In genomic region chr14:79011091-79011919, GRCh38 we compare ENCODE assay signal across 8 cellular contexts.
A peak's percentile ranks its signal among the peaks of the same experiment; 100 is the strongest.
DNase-seq lines count a peak whose midpoint lies in the region; ATAC-seq, FAIRE-seq and TF ChIP-seq lines count a peak whose summit lies in the region.

No MANE protein-coding gene starts in this region.

- H3K27me3 ChIP-seq in skeletal muscle satellite cell (ENCODE audit: control insufficient read depth, insufficient read depth, low read length), result no peaks in the 10 kb centered on the region

- H3K4me2 ChIP-seq in skeletal muscle satellite cell (ENCODE audit: low read length), result peak overlapping the region; percentile 71

- H3K36me3 ChIP-seq in skeletal muscle satellite cell (ENCODE audit: insufficient read depth, low read length), result no peaks in the 10 kb centered on the region

- peak; percentile 39 for TF ChIP-seq CTCF in D721Med (IDR thresholded peaks at IDR 0.05; ENCODE audit: insufficient read depth, missing control alignments)
- peak; percentile 36 for TF ChIP-seq CTCF in fibroblast of pulmonary artery (IDR thresholded peaks at IDR 0.05; ENCODE audit: low read length, missing control alignments)

- ATAC-seq in HG03460 (IDR thresholded peaks at IDR 0.05; ENCODE audit: unreplicated experiment), result no peak

- peak; percentile 83 for FAIRE-seq in D721Med (lab: Jason Lieb, UNC)

- H3K9me3 ChIP-seq in skeletal muscle satellite cell (replicated peaks; ENCODE audit: low read length), result no peaks in the 10 kb centered on the region

- H3K9ac ChIP-seq in skeletal muscle satellite cell (ENCODE audit: low read depth, low read length), result peak overlapping the region; percentile 58

- peaks cover 14% of the 10 kb centered on the region for H3K4me1 ChIP-seq in skeletal muscle satellite cell (ENCODE audit: control insufficient read depth, insufficient read depth, low read length)

- H3K4me3 ChIP-seq in fibroblast of pulmonary artery (replicated peaks; ENCODE audit: low read depth, low read length) (no peak overlapping the region), skeletal muscle satellite cell (ENCODE audit: low read length) (peak overlapping the region; percentile 48)

- DNase-seq in D721Med (ENCODE audit: insufficient read length, low spot score) (no peak), HPDE6-E6E7 (ENCODE audit: extremely low spot score) (peak; percentile 57), RKO (ENCODE audit: low spot score) (peak; percentile 72), fibroblast of pulmonary artery (ENCODE audit: low read depth) (peak; percentile 64), T-helper 9 cell (no peak)
- DNase-seq in stimulated activated naive CD4-positive, alpha-beta T cell (lab: John Stamatoyannopoulos, UW), result no peak

Comparison
In these comparisons a context has a peak if more than half of its experiments do, and no peak if none do; other contexts are left out.
1. DNase-seq: peak in HPDE6-E6E7 (single experiment), RKO (single experiment) and fibroblast of pulmonary artery (single experiment); none in D721Med (single experiment), T-helper 9 cell (single experiment) and stimulated activated naive CD4-positive, alpha-beta T cell (0 of 6).